ENCODE assay signal across 11 cellular contexts in the genomic region with DNA sequence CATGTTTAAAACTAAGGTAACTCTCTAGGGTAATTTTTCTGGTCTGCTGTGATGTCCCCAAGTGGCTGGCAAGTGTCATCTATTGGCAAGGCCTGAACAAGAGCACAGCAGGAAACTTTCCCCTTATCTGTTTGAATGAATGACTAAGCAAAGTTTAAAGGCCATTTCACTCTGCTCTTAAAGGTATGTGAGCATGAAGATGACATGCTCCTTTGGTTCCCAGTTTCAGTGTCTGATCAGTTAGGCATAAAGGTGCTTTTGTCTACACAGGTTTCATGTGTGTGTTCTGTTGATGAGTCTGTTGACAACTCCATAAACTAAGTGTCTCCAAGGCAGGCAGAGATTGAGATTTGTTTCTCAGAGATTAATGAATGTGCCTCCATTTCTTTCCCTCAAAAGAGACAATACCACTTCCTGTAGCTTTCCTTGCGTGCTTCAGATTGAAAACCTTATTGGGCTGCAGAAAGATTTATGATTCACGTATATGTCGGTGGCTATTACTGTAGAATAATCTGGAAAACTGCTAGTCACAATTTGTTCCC.
DNase-seq lines count a peak whose midpoint lies in the region; ATAC-seq, FAIRE-seq and TF ChIP-seq lines count a peak whose summit lies in the region.
"Had no signal": no experiment of that assay in that cellular context is flagged by ENCODE, and none has a peak within 500 bp of the region (broad histone marks: within the 10 kb centered on the region; RNA-seq: fewer than 3 reads in every experiment).

No MANE protein-coding gene starts in this region.

- no peak; the same call in 1 of the 2 replicates for TF ChIP-seq POLR2A in K562 (conservative IDR thresholded peaks at IDR 0.05)

- TF ChIP-seq RAD21 in K562 (CRISPR knock-in tag; conservative IDR thresholded peaks at IDR 0.05 in 1 of 2, IDR thresholded peaks at IDR 0.05 in 1 of 2) (peak in 1 of 2 experiments; percentile 39; a peak in 2 of 4 replicates), SK-N-SH (IDR thresholded peaks at IDR 0.05; ENCODE audit: low read length) (no peak)

- POLR2A ChIA-PET in K562 (lab: Yijun Ruan, JAX) (interaction anchor here (0.6 to 0.9 kb wide), 2 partner anchors 12 to 245 kb away, joined by 3 read pairs; no protein-coding TSS in a partner anchor), SK-N-SH (lab: Yijun Ruan, JAX) (no interaction called here), HEK293T (lab: Yijun Ruan, JAX) (interaction anchor here (0.6 kb wide), 1 partner anchor 208 kb away, joined by 3 read pairs; no protein-coding TSS in a partner anchor)

- in situ Hi-C loops in ACHN (cut with HindIII; ENCODE audit: low pct_ligation_motif_present, low pct_unique_long_range_greater_than_20kb, low sequenced_read_pairs) (no loop called here), K562 (cut with MboI) (no loop called here)

- peak; percentile 2 for DNase-seq in ACHN
- DNase-seq in HUDEP-2 (lab: John Stamatoyannopoulos, UW; ENCODE audit: unreplicated experiment in 76 of 76), result peak in 55 of 76 experiments; percentile 12 to 81 (median 53)
- DNase-seq in K562 (ENCODE audit: extremely low read depth in 1 of 4, low spot score in 3 of 4), result peak; percentile 56 to 84 (median 64)
- DNase-seq in SK-N-SH, result no peak
- no peak for DNase-seq in posterior vena cava (ENCODE audit: low spot score)
- DNase-seq in HEK293T (ENCODE audit: extremely low spot score), result no peak
- no peak for DNase-seq in CD1c-positive myeloid dendritic cell (ENCODE audit: extremely low spot score)
- DNase-seq: DMS79; stimulated activated CD4-positive, alpha-beta T cell treated with anti-CD3 and anti-CD28 coated beads, Interleukin-1b, Interleukin-23, amount 100 ng/mL, for 48 hours had no signal

- H3K9me3 ChIP-seq in K562 (replicated peaks; ENCODE audit: control insufficient read depth, insufficient read depth, low read depth, low read length), result no peaks in the 10 kb centered on the region
- no peaks in the 10 kb centered on the region for H3K9me3 ChIP-seq in SK-N-SH

- CTCF ChIA-PET in K562 (lab: Yijun Ruan, JAX; ENCODE audit: low intra/inter-chr PET ratio) (no interaction called here), SK-N-SH (lab: Yijun Ruan, JAX) (interaction anchor here (0.6 to 1.4 kb wide), 2 partner anchors 9 to 23 kb away, joined by 3 read pairs; no protein-coding TSS in a partner anchor), HEK293T (lab: Yijun Ruan, JAX) (no interaction called here)

- H3K27me3 ChIP-seq in K562 (ENCODE audit: control insufficient read depth in 2 of 2, insufficient read depth in 2 of 2, low read length in 2 of 2), result no peaks in the 10 kb centered on the region
- no peaks in the 10 kb centered on the region; the same call in 1 of the 2 replicates for H3K27me3 ChIP-seq in SK-N-SH (ENCODE audit: insufficient read depth)

- H4K20me1 ChIP-seq in K562 (replicated peaks; ENCODE audit: control insufficient read depth, insufficient read depth, low read length) (no peaks in the 10 kb centered on the region), SK-N-SH (ENCODE audit: insufficient read depth) (no peaks in the 10 kb centered on the region)

- peak; percentile 66 for TF ChIP-seq EP300 in K562 (IDR thresholded peaks at IDR 0.05; ENCODE audit: low read length)
- no peak for TF ChIP-seq EP300 in SK-N-SH (IDR thresholded peaks at IDR 0.05; ENCODE audit: borderline replicate concordance in 1 of 2, low read depth in 1 of 2, low read length in 1 of 2)

- H3K79me2 ChIP-seq in K562 (ENCODE audit: control insufficient read depth, insufficient read depth, low read length) (no peaks in the 10 kb centered on the region), SK-N-SH (ENCODE audit: insufficient read depth) (no peaks in the 10 kb centered on the region)

- H3K9me1 ChIP-seq in K562 (ENCODE audit: control insufficient read depth, insufficient read depth, low read length), result no peaks in the 10 kb centered on the region

- intact Hi-C loops in K562 (cut with micrococcal nuclease) (no loop called here), posterior vena cava (cut with DNase I) (loop anchor here in 1 of 2 donors (5.0 kb wide), 1 partner anchor 1214 kb away; no protein-coding TSS in a partner anchor)

- H3F3A ChIP-seq in SK-N-SH (replicated peaks; ENCODE audit: insufficient read depth), result no peaks in the 10 kb centered on the region

- TF ChIP-seq CTCF in K562 (IDR thresholded peaks at IDR 0.05 in 2 of 3, conservative IDR thresholded peaks at IDR 0.05 in 1 of 3; ENCODE audit: insufficient read depth in 2 of 3, low read depth in 1 of 3, low read length in 3 of 3) (peak in 2 of 3 experiments; percentile 21 to 40; a peak in 1 of 6 replicates), SK-N-SH (IDR thresholded peaks at IDR 0.05) (no peak)

- H3K36me3 ChIP-seq in K562 (ENCODE audit: control insufficient read depth, insufficient read depth, low read length), result no peaks in the 10 kb centered on the region; the same call in 2 of the 3 replicates
- no peaks in the 10 kb centered on the region for H3K36me3 ChIP-seq in SK-N-SH (replicated peaks in 1 of 2; ENCODE audit: control insufficient read depth in 1 of 2, insufficient read depth in 2 of 2, low read length in 1 of 2)

- H3K4me3 ChIP-seq in K562 (no peak overlapping the region), SK-N-SH (ENCODE audit: low read depth in 2 of 2, low read length in 1 of 2) (no peak overlapping the region)

- no peaks in the 10 kb centered on the region for H3K9me2 ChIP-seq in SK-N-SH

- no TSS peak for BruUV-seq in K562 (replicated peaks; lab: Mats Ljungman, UMichigan)

- FAIRE-seq in K562 (lab: Jason Lieb, UNC), result peak; percentile 98
- FAIRE-seq: islet of Langerhans had no signal

- 0% methylated on average over 3 of the region's 3 CpGs for WGBS in K562 (ENCODE audit: insufficient coverage, low coverage, missing lambda C conversion rate)
- WGBS in SK-N-SH (ENCODE audit: low lambda C conversion rate), result 82% methylated on average over 3 of the region's 3 CpGs

- peak overlapping the region; percentile 69 for H3K27ac ChIP-seq in K562 (ENCODE audit: extremely low read depth, low read depth, low read length)
- H3K27ac ChIP-seq in SK-N-SH (ENCODE audit: low read depth in 2 of 2, low read length in 1 of 2), result no peak overlapping the region

- H3K4me2 ChIP-seq in K562 (ENCODE audit: insufficient read depth, low read length), result peak overlapping the region; percentile 54
- H3K4me2 ChIP-seq in SK-N-SH, result no peak overlapping the region

- peak overlapping the region in 1 of 2 experiments; percentile 28; a peak in 2 of 4 replicates for H3K9ac ChIP-seq in K562 (ENCODE audit: insufficient read depth in 1 of 2, low read depth in 2 of 2, low read length in 2 of 2)
- no peak overlapping the region for H3K9ac ChIP-seq in SK-N-SH

- H2AFZ ChIP-seq in K562 (ENCODE audit: low read depth, low read length) (peak overlapping the region; percentile 91), SK-N-SH (ENCODE audit: low read depth) (no peak overlapping the region)

- H3K4me1 ChIP-seq in K562 (replicated peaks in 1 of 2; ENCODE audit: control insufficient read depth in 2 of 2, insufficient read depth in 2 of 2, low read length in 2 of 2) (peaks cover 5 to 15% of the 10 kb centered on the region in 2 experiments; a peak in 4 of 5 replicates), SK-N-SH (ENCODE audit: control insufficient read depth in 1 of 2, insufficient read depth in 2 of 2, low read depth in 1 of 2, low read length in 1 of 2) (peaks cover 0 to 6% of the 10 kb centered on the region in 2 experiments; a peak in 1 of 4 replicates)

- peak; percentile 93 for ATAC-seq in GM19463 (IDR thresholded peaks at IDR 0.05; ENCODE audit: unreplicated experiment)
- ATAC-seq in K562, result peak; percentile 99

TF ChIP-seq in K562, 482 proteins besides CTCF, POLR2A, EP300 and RAD21 (continues in another document):
- TF ChIP-seq TBL1XR1 (IDR thresholded peaks at IDR 0.05; ENCODE audit: low read length in 2 of 2) (peak in 1 of 2 experiments; percentile 65; a peak in 2 of 4 replicates), PHF21A (IDR thresholded peaks at IDR 0.05; ENCODE audit: borderline replicate concordance, low read depth) (peak; percentile 70; the same call in 1 of the 2 replicates)
- TF ChIP-seq, protein P1, sequence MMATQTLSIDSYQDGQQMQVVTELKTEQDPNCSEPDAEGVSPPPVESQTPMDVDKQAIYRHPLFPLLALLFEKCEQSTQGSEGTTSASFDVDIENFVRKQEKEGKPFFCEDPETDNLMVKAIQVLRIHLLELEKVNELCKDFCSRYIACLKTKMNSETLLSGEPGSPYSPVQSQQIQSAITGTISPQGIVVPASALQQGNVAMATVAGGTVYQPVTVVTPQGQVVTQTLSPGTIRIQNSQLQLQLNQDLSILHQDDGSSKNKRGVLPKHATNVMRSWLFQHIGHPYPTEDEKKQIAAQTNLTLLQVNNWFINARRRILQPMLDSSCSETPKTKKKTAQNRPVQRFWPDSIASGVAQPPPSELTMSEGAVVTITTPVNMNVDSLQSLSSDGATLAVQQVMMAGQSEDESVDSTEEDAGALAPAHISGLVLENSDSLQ (IDR thresholded peaks at IDR 0.05), result peak; percentile 67

TF ChIP-seq in SK-N-SH, 30 proteins besides CTCF, POLR2A, EP300 and RAD21 (continues in another document):
- no peak for TF ChIP-seq TEAD4 (IDR thresholded peaks at IDR 0.05; ENCODE audit: borderline replicate concordance, insufficient read depth)
- no peak for TF ChIP-seq NRF1 (IDR thresholded peaks at IDR 0.05; ENCODE audit: low read depth, low read length)
- TF ChIP-seq, protein P2, sequence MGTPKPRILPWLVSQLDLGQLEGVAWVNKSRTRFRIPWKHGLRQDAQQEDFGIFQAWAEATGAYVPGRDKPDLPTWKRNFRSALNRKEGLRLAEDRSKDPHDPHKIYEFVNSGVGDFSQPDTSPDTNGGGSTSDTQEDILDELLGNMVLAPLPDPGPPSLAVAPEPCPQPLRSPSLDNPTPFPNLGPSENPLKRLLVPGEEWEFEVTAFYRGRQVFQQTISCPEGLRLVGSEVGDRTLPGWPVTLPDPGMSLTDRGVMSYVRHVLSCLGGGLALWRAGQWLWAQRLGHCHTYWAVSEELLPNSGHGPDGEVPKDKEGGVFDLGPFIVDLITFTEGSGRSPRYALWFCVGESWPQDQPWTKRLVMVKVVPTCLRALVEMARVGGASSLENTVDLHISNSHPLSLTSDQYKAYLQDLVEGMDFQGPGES (IDR thresholded peaks at IDR 0.05; ENCODE audit: low read depth, low read length), result no peak

TF ChIP-seq in HEK293T, 16 proteins besides CTCF, POLR2A, EP300 and RAD21:
- TF ChIP-seq FOXM1 (IDR thresholded peaks at IDR 0.05; ENCODE audit: borderline replicate concordance), result no peak
- no peak for TF ChIP-seq BHLHE40 (IDR thresholded peaks at IDR 0.05; ENCODE audit: borderline replicate concordance)
- TF ChIP-seq SP1 (IDR thresholded peaks at IDR 0.05), result no peak
- no peak for TF ChIP-seq FOXK2 (IDR thresholded peaks at IDR 0.05)
- no peak for TF ChIP-seq SUZ12 (IDR thresholded peaks at IDR 0.05)
- TF ChIP-seq ELF4 (IDR thresholded peaks at IDR 0.05), result no peak
- TF ChIP-seq ZNF384 (IDR thresholded peaks at IDR 0.05), result no peak

Comparison
In these comparisons a context has a peak if more than half of its experiments do, and no peak if none do; other contexts are left out.
1. DNase-seq: peak in ACHN (single experiment), HUDEP-2 (55 of 76) and K562 (4 of 4); none in SK-N-SH (single experiment), posterior vena cava (single experiment), HEK293T (single experiment) and CD1c-positive myeloid dendritic cell (single experiment).